In the genomic region with DNA sequence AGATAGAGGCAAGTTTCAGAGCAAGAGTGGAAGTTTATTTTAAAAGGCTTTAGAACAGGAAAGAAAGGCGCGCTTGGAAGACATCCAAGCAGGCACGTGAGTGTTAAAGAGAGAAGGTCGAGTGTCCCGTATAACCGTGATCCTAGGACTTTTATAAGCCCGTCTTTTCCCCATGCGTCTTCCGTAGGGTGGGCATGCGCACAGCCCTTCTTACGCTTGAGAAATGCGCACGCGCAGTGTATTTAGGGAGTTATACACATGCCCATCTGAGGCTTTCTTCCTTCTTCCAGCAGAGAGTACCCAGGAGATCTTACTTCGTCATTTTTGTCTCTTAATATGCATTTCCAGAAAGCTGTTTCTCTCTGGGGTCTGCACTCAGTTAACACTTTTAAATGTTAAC, we compare ENCODE assay signal across 15 cellular contexts. TPM values are rescaled to one million over a fixed set of nuclear protein-coding genes. Genes with fewer than 3 reads are reported as not detected.
DNase-seq lines count a peak whose midpoint lies in the region; ATAC-seq lines count a peak whose summit lies in the region.
"Had no signal": no experiment of that assay in that cellular context is flagged by ENCODE, and none has a peak within 500 bp of the region (broad histone marks: within the 10 kb centered on the region; RNA-seq: fewer than 3 reads in every experiment).

No MANE protein-coding gene starts in this region.

- H3K36me3 Mint-ChIP-seq in memory B cell = no peaks in the 10 kb centered on the region

- no peaks in the 10 kb centered on the region for H3K27me3 ChIP-seq in skeletal muscle tissue (ENCODE audit: control insufficient read depth in 3 of 3, insufficient read depth in 3 of 3, low read length in 3 of 3)
- no peaks in the 10 kb centered on the region for H3K27me3 ChIP-seq in SJCRH30

- ATAC-seq in memory B cell (ENCODE audit: low read depth) (no peak), GM18858 (IDR thresholded peaks at IDR 0.05; ENCODE audit: unreplicated experiment) (no peak)
- ATAC-seq: effector memory CD8-positive, alpha-beta T cell; HepG2 had no signal

- DNase-seq in NCI-H69 (lab: John Stamatoyannopoulos, UW) (peak; percentile 41), cerebellar cortex (ENCODE audit: low spot score) (peak; percentile 10), memory B cell (ENCODE audit: low spot score in 2 of 2) (no peak), OCI-M2 (lab: John Stamatoyannopoulos, UW; ENCODE audit: unreplicated experiment) (no peak), SJCRH30 (no peak), T-helper 2 cell (no peak)
- DNase-seq: activated CD4-positive, CD25-positive, alpha-beta regulatory T cell treated with anti-CD3 and anti-CD28 coated beads, Interleukin-2, amount 50 U/mL, for 72 hours; Caco-2; effector memory CD8-positive, alpha-beta T cell; NCI-H146; nephron progenitor cell had no signal

- H3K27ac Mint-ChIP-seq in memory B cell = no peak overlapping the region
- H3K27ac Mint-ChIP-seq: effector memory CD8-positive, alpha-beta T cell; nephron progenitor cell had no signal

- H3K4me1 Mint-ChIP-seq in memory B cell = peaks cover 3% of the 10 kb centered on the region

- H3K36me3 ChIP-seq in skeletal muscle tissue (ENCODE audit: control insufficient read depth in 3 of 3, insufficient read depth in 3 of 3, low read length in 3 of 3) (no peaks in the 10 kb centered on the region), SJCRH30 (no peaks in the 10 kb centered on the region)

- peak overlapping the region; percentile 4 for H3K27ac ChIP-seq in skeletal muscle tissue (ENCODE audit: low read depth, low read length)
- no peak overlapping the region for H3K27ac ChIP-seq in SJCRH30
- H3K27ac ChIP-seq: SK-N-MC had no signal

- peaks cover 3% of the 10 kb centered on the region for H3K27me3 Mint-ChIP-seq in memory B cell

- H3K9me3 Mint-ChIP-seq in memory B cell = no peaks in the 10 kb centered on the region
- H3K9me3 Mint-ChIP-seq: effector memory CD8-positive, alpha-beta T cell; nephron progenitor cell had no signal

- no peak overlapping the region for H3K9ac ChIP-seq in skeletal muscle tissue (ENCODE audit: low read depth in 1 of 3, low read length in 3 of 3)

- peak overlapping the region; percentile 57 for H3K4me3 Mint-ChIP-seq in memory B cell
- H3K4me3 Mint-ChIP-seq: effector memory CD8-positive, alpha-beta T cell; nephron progenitor cell had no signal

- H3K9me3 ChIP-seq in skeletal muscle tissue (ENCODE audit: control insufficient read depth in 3 of 3, low read length in 3 of 3) (no peaks in the 10 kb centered on the region), SJCRH30 (replicated peaks) (no peaks in the 10 kb centered on the region)
- H3K9me3 ChIP-seq: Caco-2 had no signal

- H3K4me1 ChIP-seq in skeletal muscle tissue (ENCODE audit: control insufficient read depth in 3 of 3, insufficient read depth in 3 of 3, low read length in 3 of 3) = peaks cover 0 to 17% (median 4%) of the 10 kb centered on the region in 3 donors
- H3K4me1 ChIP-seq in SJCRH30 = peaks cover 2% of the 10 kb centered on the region

- H3K4me3 ChIP-seq in skeletal muscle tissue (ENCODE audit: low read length in 3 of 3) (no peak overlapping the region), SJCRH30 (no peak overlapping the region)
- H3K4me3 ChIP-seq: SK-N-MC had no signal

RNA-seq across cellular contexts. Expression of a gene that starts 52.4 kb away (rescaled TPM):
- 89.8 TPM for total RNA-seq in skeletal muscle tissue
- 102 and 113 TPM in 2 replicates for total RNA-seq in SJCRH30 (2014; rRNA removed; shearing (Covaris generic))

Comparison
In these comparisons a context has a peak if more than half of its experiments do, and no peak if none do; other contexts are left out.
1. DNase-seq: peak in NCI-H69 (single experiment) and cerebellar cortex (single experiment); none in memory B cell (0 of 2), OCI-M2 (single experiment), SJCRH30 (0 of 2) and T-helper 2 cell (0 of 5).